Comparison of ENCODE assay signal across 22 cellular contexts in the genomic region with DNA sequence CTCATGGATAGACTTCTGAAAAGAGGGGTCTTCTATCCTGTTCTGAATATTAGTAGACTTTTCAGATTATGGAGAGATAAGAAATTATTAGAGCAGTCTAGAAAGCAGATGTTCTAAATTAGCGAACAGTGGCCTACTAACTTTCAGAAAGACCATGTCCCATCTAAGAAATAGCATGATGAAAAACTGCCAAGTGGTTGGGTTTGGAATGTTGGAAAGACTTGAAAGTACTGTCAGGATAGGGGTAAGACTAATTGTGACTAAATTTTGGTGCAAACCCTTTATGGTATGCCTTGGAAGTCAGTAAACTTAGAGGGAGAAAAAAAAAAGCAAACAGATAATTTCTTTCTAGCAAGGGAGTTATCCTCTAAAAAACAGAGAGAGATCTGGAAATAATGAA.
"Had no signal": no experiment of that assay in that cellular context is flagged by ENCODE, and none has a peak within 500 bp of the region (broad histone marks: within the 10 kb centered on the region; RNA-seq: fewer than 3 reads in every experiment).

No MANE protein-coding gene starts in this region.

- H3K4me1 Mint-ChIP-seq: naive thymus-derived CD4-positive, alpha-beta T cell; T-cell had no signal

- H3K27ac Mint-ChIP-seq: activated CD8-positive, alpha-beta T cell treated with anti-CD3 and anti-CD28 coated beads, Interleukin-2, amount 10 ng/mL, durations not matched to agents 7 days and 5 days; activated naive CD8-positive, alpha-beta T cell; dendritic cell treated with granulocyte-macrophage colony-stimulating factor and Interleukin-4, amounts not matched to agents 40 ng/mL and 50 ng/mL, for 4 days; T-cell had no signal

- H3K27me3 Mint-ChIP-seq: activated naive CD8-positive, alpha-beta T cell; dendritic cell treated with granulocyte-macrophage colony-stimulating factor and Interleukin-4, amounts not matched to agents 40 ng/mL and 50 ng/mL, for 4 days; naive thymus-derived CD4-positive, alpha-beta T cell; progenitor cell of endocrine pancreas; T-cell had no signal

- DNase-seq: activated CD4-positive, alpha-beta T cell treated with anti-CD3 and anti-CD28 coated beads for 1 hour; activated CD4-positive, alpha-beta T cell treated with anti-CD3 and anti-CD28 coated beads, Interleukin-2, amount 50 U/mL, for 1 hour; activated CD8-positive, alpha-beta T cell treated with anti-CD3 and anti-CD28 coated beads, Interleukin-2, amount 10 ng/mL, durations not matched to agents 7 days and 5 days; activated gamma-delta T cell treated with Interleukin-2 at 50 U/mL for 16 hours; activated T-cell treated with anti-CD3 and anti-CD28 coated beads, Interleukin-2, amount 50 U/mL, for 1 hour; adrenal gland; body of pancreas; caudate nucleus; effector CD8-positive, alpha-beta T cell; head of caudate nucleus; mesendoderm; naive thymus-derived CD4-positive, alpha-beta T cell; retina; stimulated activated CD4-positive, alpha-beta T cell treated with anti-CD3 and anti-CD28 coated beads, Interleukin-4, amount 100 ng/mL, for 1 hour; stimulated activated naive CD8-positive, alpha-beta T cell treated with anti-CD3 and anti-CD28 coated beads, Interleukin-15, Interleukin-2, amounts not matched to agents 100 U/mL and 50 U/mL, for 24 hours; T-cell; upper lobe of right lung had no signal

- H3K27ac ChIP-seq: adrenal gland, upper lobe of right lung had no signal

- H3K4me3 Mint-ChIP-seq: activated CD8-positive, alpha-beta T cell treated with anti-CD3 and anti-CD28 coated beads, Interleukin-2, amount 10 ng/mL, durations not matched to agents 7 days and 5 days; activated naive CD8-positive, alpha-beta T cell; dendritic cell treated with granulocyte-macrophage colony-stimulating factor and Interleukin-4, amounts not matched to agents 40 ng/mL and 50 ng/mL, for 4 days; naive thymus-derived CD4-positive, alpha-beta T cell; T-cell had no signal

- H3K9me3 Mint-ChIP-seq: dendritic cell treated with granulocyte-macrophage colony-stimulating factor and Interleukin-4, amounts not matched to agents 40 ng/mL and 50 ng/mL, for 4 days; T-cell had no signal

- ATAC-seq: activated CD8-positive, alpha-beta T cell treated with anti-CD3 and anti-CD28 coated beads, Interleukin-2, amount 10 ng/mL, durations not matched to agents 7 days and 5 days; body of pancreas; esophagus mucosa; gastroesophageal sphincter; naive thymus-derived CD4-positive, alpha-beta T cell; stimulated activated naive CD8-positive, alpha-beta T cell treated with anti-CD3 and anti-CD28 coated beads, Interleukin-15, Interleukin-2, amounts not matched to agents 100 U/mL and 50 U/mL, for 24 hours; T-cell; upper lobe of right lung had no signal

- H3K4me3 ChIP-seq: adrenal gland, body of pancreas, gastroesophageal sphincter, upper lobe of right lung had no signal

- H3K9me3 ChIP-seq: adrenal gland, body of pancreas, gastroesophageal sphincter, upper lobe of right lung had no signal
